8 cellular contexts compared by ENCODE assay signal in genomic region chr20:59403261-59403961, GRCh38.
DNase-seq lines count a peak whose midpoint lies in the region; ATAC-seq and TF ChIP-seq lines count a peak whose summit lies in the region.

No MANE protein-coding gene starts in this region.

- no peak overlapping the region for H3K27ac ChIP-seq in fibroblast of lung (ENCODE audit: insufficient read depth, low read length)
- no peak overlapping the region for H3K27ac ChIP-seq in neural progenitor cell
- H3K27ac ChIP-seq in subcutaneous abdominal adipose tissue (ENCODE audit: low read depth, low read length) = no peak overlapping the region

- DNase-seq in DMS153 treated with DMSO at 0.1 percent for 48 hours (lab: John Stamatoyannopoulos, UW; ENCODE audit: unreplicated experiment) (peak; percentile 25), DMS153 (lab: John Stamatoyannopoulos, UW) (no peak), NCI-H82 treated with DMSO at 0.1 percent for 48 hours (lab: John Stamatoyannopoulos, UW; ENCODE audit: unreplicated experiment) (peak; percentile 13), fibroblast of lung (ENCODE audit: low read depth in 2 of 2) (no peak), neural progenitor cell (ENCODE audit: low spot score) (peak; percentile 87)
- peak; percentile 90 for DNase-seq in activated T-cell treated with anti-CD3 and anti-CD28 coated beads, Interleukin-2, amount 50 U/mL, for 24 hours

- H3K27me3 ChIP-seq in fibroblast of lung (ENCODE audit: control insufficient read depth, insufficient read depth, low read length) (peaks cover 6% of the 10 kb centered on the region), neural progenitor cell (peaks cover 34% of the 10 kb centered on the region), subcutaneous abdominal adipose tissue (ENCODE audit: control insufficient read depth in 5 of 5, insufficient read depth in 4 of 5, low read length in 5 of 5) (peaks cover 43 to 72% (median 51%) of the 10 kb centered on the region in 5 donors)

- no peaks in the 10 kb centered on the region for H3K9me3 Mint-ChIP-seq in activated T-cell treated with anti-CD3 and anti-CD28 coated beads, Interleukin-2, amount 50 U/mL, for 24 hours
- H3K9me3 Mint-ChIP-seq in neural progenitor cell = no peaks in the 10 kb centered on the region

- peaks cover 20% of the 10 kb centered on the region for H3F3A ChIP-seq in neural progenitor cell (ENCODE audit: low read depth)

- H3K27me3 Mint-ChIP-seq in activated T-cell treated with anti-CD3 and anti-CD28 coated beads, Interleukin-2, amount 50 U/mL, for 24 hours = peaks cover 23% of the 10 kb centered on the region
- H3K27me3 Mint-ChIP-seq in neural progenitor cell (ENCODE audit: insufficient read depth, low read depth) = peaks cover 2% of the 10 kb centered on the region

- no peak for ATAC-seq in GM21723 (IDR thresholded peaks at IDR 0.05; ENCODE audit: unreplicated experiment)

- H3K27ac Mint-ChIP-seq in activated T-cell treated with anti-CD3 and anti-CD28 coated beads, Interleukin-2, amount 50 U/mL, for 24 hours = peak overlapping the region; percentile 56
- no peak overlapping the region for H3K27ac Mint-ChIP-seq in neural progenitor cell

- TF ChIP-seq CTCF in fibroblast of lung (conservative IDR thresholded peaks at IDR 0.05 in 1 of 2, IDR thresholded peaks at IDR 0.05 in 1 of 2; ENCODE audit: low read depth in 1 of 2, low read length in 2 of 2) (peak; percentile 59), neural progenitor cell (IDR thresholded peaks at IDR 0.05) (peak; percentile 100)

- H3K79me2 ChIP-seq in fibroblast of lung (ENCODE audit: control insufficient read depth, insufficient read depth, low read length) (no peaks in the 10 kb centered on the region), neural progenitor cell (ENCODE audit: low read depth) (no peaks in the 10 kb centered on the region)

- no peak overlapping the region for H3K4me3 ChIP-seq in fibroblast of lung (replicated peaks in 1 of 4; ENCODE audit: control extremely low read depth in 1 of 4, insufficient read depth in 1 of 4, low read depth in 3 of 4, low read length in 4 of 4)
- H3K4me3 ChIP-seq in neural progenitor cell = peak overlapping the region; percentile 54
- peak overlapping the region in 3 of 5 donors; percentile 15 to 41 (median 40) for H3K4me3 ChIP-seq in subcutaneous abdominal adipose tissue (ENCODE audit: low read depth in 1 of 5, low read length in 5 of 5)

- H3K4me2 ChIP-seq in fibroblast of lung (ENCODE audit: extremely low read depth, insufficient read depth, low read length) (no peak overlapping the region), neural progenitor cell (peak overlapping the region; percentile 98)

- no peaks in the 10 kb centered on the region for H3K4me1 ChIP-seq in fibroblast of lung (ENCODE audit: control insufficient read depth, extremely low read depth, insufficient read depth, low read length)
- peaks cover 44% of the 10 kb centered on the region for H3K4me1 ChIP-seq in neural progenitor cell
- peaks cover 2 to 21% (median 19%) of the 10 kb centered on the region in 5 donors for H3K4me1 ChIP-seq in subcutaneous abdominal adipose tissue (ENCODE audit: control insufficient read depth in 5 of 5, insufficient read depth in 5 of 5, low read length in 5 of 5)

- H2AFZ ChIP-seq in fibroblast of lung (ENCODE audit: low read length) (no peak overlapping the region), neural progenitor cell (replicated peaks) (peak overlapping the region; percentile 92)

- H3K9ac ChIP-seq in fibroblast of lung (ENCODE audit: insufficient read depth, low read length) = no peak overlapping the region
- H3K9ac ChIP-seq in neural progenitor cell = no peak overlapping the region
- peak overlapping the region in 1 of 5 donors; percentile 38 for H3K9ac ChIP-seq in subcutaneous abdominal adipose tissue (ENCODE audit: low read length in 5 of 5)

- no peaks in the 10 kb centered on the region for H4K20me1 ChIP-seq in fibroblast of lung (ENCODE audit: control insufficient read depth, extremely low read depth, insufficient read depth, low read length)
- H4K20me1 ChIP-seq in neural progenitor cell (ENCODE audit: low read depth) = no peaks in the 10 kb centered on the region

- no peaks in the 10 kb centered on the region for H3K9me3 ChIP-seq in fibroblast of lung (ENCODE audit: control insufficient read depth, insufficient read depth, low read depth, low read length)
- no peaks in the 10 kb centered on the region for H3K9me3 ChIP-seq in neural progenitor cell (ENCODE audit: low read depth)
- no peaks in the 10 kb centered on the region for H3K9me3 ChIP-seq in subcutaneous abdominal adipose tissue (ENCODE audit: control insufficient read depth in 5 of 5, low read length in 5 of 5)

- H3K36me3 Mint-ChIP-seq in activated T-cell treated with anti-CD3 and anti-CD28 coated beads, Interleukin-2, amount 50 U/mL, for 24 hours (ENCODE audit: low read depth) = no peaks in the 10 kb centered on the region
- H3K36me3 Mint-ChIP-seq in neural progenitor cell = no peaks in the 10 kb centered on the region

- H3K4me1 Mint-ChIP-seq in activated T-cell treated with anti-CD3 and anti-CD28 coated beads, Interleukin-2, amount 50 U/mL, for 24 hours (ENCODE audit: low read depth) = peaks cover 5% of the 10 kb centered on the region
- H3K4me1 Mint-ChIP-seq in neural progenitor cell = peaks cover 20% of the 10 kb centered on the region

- H3K36me3 ChIP-seq in fibroblast of lung (ENCODE audit: control insufficient read depth, insufficient read depth, low read length) = no peaks in the 10 kb centered on the region
- H3K36me3 ChIP-seq in neural progenitor cell = no peaks in the 10 kb centered on the region
- no peaks in the 10 kb centered on the region for H3K36me3 ChIP-seq in subcutaneous abdominal adipose tissue (ENCODE audit: control insufficient read depth in 5 of 5, insufficient read depth in 5 of 5, low read length in 5 of 5)

- no peak overlapping the region for H3K4me3 Mint-ChIP-seq in activated T-cell treated with anti-CD3 and anti-CD28 coated beads, Interleukin-2, amount 50 U/mL, for 24 hours
- peak overlapping the region; percentile 79 for H3K4me3 Mint-ChIP-seq in neural progenitor cell

Comparison
In these comparisons a context has a peak if more than half of its experiments do, and no peak if none do; other contexts are left out.
1. DNase-seq: peak in DMS153 treated with DMSO at 0.1 percent for 48 hours (single experiment), NCI-H82 treated with DMSO at 0.1 percent for 48 hours (single experiment), activated T-cell treated with anti-CD3 and anti-CD28 coated beads, Interleukin-2, amount 50 U/mL, for 24 hours (single experiment) and neural progenitor cell (single experiment); none in DMS153 (single experiment) and fibroblast of lung (0 of 2).
2. H3K4me3 ChIP-seq: peak in neural progenitor cell (single experiment) and subcutaneous abdominal adipose tissue (3 of 5); none in fibroblast of lung (0 of 4).